Comparison of ENCODE assay signal across 8 cellular contexts in the genomic region with DNA sequence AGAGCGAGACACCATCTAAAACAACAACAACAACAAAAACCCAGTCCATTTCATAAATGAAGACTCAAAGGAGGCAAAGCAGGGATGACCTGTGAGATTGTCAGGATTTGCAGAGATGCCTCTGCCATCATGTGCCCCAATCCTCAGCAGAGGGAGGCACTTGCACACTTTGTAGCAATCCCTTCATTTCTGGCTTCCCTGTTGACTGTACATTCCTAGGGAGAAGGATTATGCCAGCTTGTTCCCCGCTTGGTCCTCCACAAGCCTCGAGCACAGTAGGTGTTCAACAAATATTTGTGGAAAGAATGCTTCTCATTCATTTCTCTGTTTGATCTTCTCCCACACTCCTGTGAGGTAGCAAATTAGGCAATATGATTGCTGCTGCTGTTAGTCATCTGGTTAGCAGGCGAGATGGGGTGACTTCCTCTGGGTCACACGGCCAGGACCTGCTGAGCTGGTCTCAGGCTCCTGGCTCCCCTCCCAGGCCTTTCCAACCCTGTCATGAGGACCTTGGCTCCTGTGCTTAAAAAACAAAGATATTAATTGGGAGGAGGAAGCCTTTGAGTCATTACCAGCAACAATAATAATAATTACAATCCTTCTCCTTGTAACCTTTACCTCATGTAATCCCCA. TPM values are rescaled to one million over a fixed set of nuclear protein-coding genes. Genes with fewer than 3 reads are reported as not detected.
A peak's percentile ranks its signal among the peaks of the same experiment; 100 is the strongest.
DNase-seq lines count a peak whose midpoint lies in the region; ATAC-seq and TF ChIP-seq lines count a peak whose summit lies in the region.

No MANE protein-coding gene starts in this region.

- H3K27ac ChIP-seq in tibial artery: no peak overlapping the region

- no peak overlapping the region for H3K4me3 ChIP-seq in tibial artery

- no peaks in the 10 kb centered on the region for H3K27me3 ChIP-seq in tibial artery

- H3K27me3 Mint-ChIP-seq in HFFc6 (ENCODE audit: insufficient read depth): peaks cover 13% of the 10 kb centered on the region
- H3K27me3 Mint-ChIP-seq in activated T-helper 17 cell treated with anti-CD3 and anti-CD28 coated beads, Interleukin-2, amount 50 U/mL, for 72 hours: no peaks in the 10 kb centered on the region

- H3K9me3 ChIP-seq in tibial artery: no peaks in the 10 kb centered on the region

- no peaks in the 10 kb centered on the region for H3K36me3 ChIP-seq in tibial artery

- peak; percentile 88 for ATAC-seq in activated T-helper 17 cell treated with anti-CD3 and anti-CD28 coated beads, Interleukin-2, amount 50 U/mL, for 72 hours (replicated peaks)
- no peak for ATAC-seq in GM18505 (IDR thresholded peaks at IDR 0.05; ENCODE audit: unreplicated experiment)

- TF ChIP-seq CTCF in HFFc6 (IDR thresholded peaks at IDR 0.05): peak; percentile 32
- no peak for TF ChIP-seq CTCF in tibial artery (IDR thresholded peaks at IDR 0.05)

- peak overlapping the region; percentile 31; the same call in 1 of the 2 replicates for H3K4me3 Mint-ChIP-seq in HFFc6
- H3K4me3 Mint-ChIP-seq in activated T-helper 17 cell treated with anti-CD3 and anti-CD28 coated beads, Interleukin-2, amount 50 U/mL, for 72 hours: no peak overlapping the region

- H3K9me3 Mint-ChIP-seq in HFFc6: no peaks in the 10 kb centered on the region
- no peaks in the 10 kb centered on the region for H3K9me3 Mint-ChIP-seq in activated T-helper 17 cell treated with anti-CD3 and anti-CD28 coated beads, Interleukin-2, amount 50 U/mL, for 72 hours

- H3K4me1 ChIP-seq in tibial artery: peaks cover 0 to 31% (median 20%) of the 10 kb centered on the region in 4 donors

- in situ Hi-C loops in ACHN (cut with HindIII; ENCODE audit: low pct_ligation_motif_present, low pct_unique_long_range_greater_than_20kb, low sequenced_read_pairs): no loop called here

- no peak for TF ChIP-seq POLR2A in GM18505 (IDR thresholded peaks at IDR 0.05; ENCODE audit: borderline replicate concordance, extremely low read depth, insufficient read depth, insufficient read length)

- peak overlapping the region; percentile 68 for H3K27ac Mint-ChIP-seq in HFFc6
- no peak overlapping the region for H3K27ac Mint-ChIP-seq in activated T-helper 17 cell treated with anti-CD3 and anti-CD28 coated beads, Interleukin-2, amount 50 U/mL, for 72 hours

- DNase-seq in ACHN: peak; percentile 85
- DNase-seq in HFFc6: peak; percentile 83
- peak; percentile 98 for DNase-seq in iris pigment epithelial cell (ENCODE audit: low read depth)
- DNase-seq in tibial artery: peak; percentile 79 to 81
- DNase-seq in SHP77 treated with DMSO at 0.1 percent for 48 hours (lab: John Stamatoyannopoulos, UW): no peak
- DNase-seq in stimulated activated naive CD4-positive, alpha-beta T cell treated with Interleukin-2 at 50 U/mL for 16 hours (lab: John Stamatoyannopoulos, UW): no peak

- H3K36me3 Mint-ChIP-seq in HFFc6 (ENCODE audit: low read depth): no peaks in the 10 kb centered on the region
- H3K36me3 Mint-ChIP-seq in activated T-helper 17 cell treated with anti-CD3 and anti-CD28 coated beads, Interleukin-2, amount 50 U/mL, for 72 hours (ENCODE audit: low read depth): no peaks in the 10 kb centered on the region

- intact Hi-C loops in tibial artery (cut with DNase I; ENCODE audit: low total_unique reads): no loop called here

- peaks cover 38% of the 10 kb centered on the region for H3K4me1 Mint-ChIP-seq in HFFc6 (ENCODE audit: low read depth)
- H3K4me1 Mint-ChIP-seq in activated T-helper 17 cell treated with anti-CD3 and anti-CD28 coated beads, Interleukin-2, amount 50 U/mL, for 72 hours: peaks cover 15% of the 10 kb centered on the region

RNA-seq across cellular contexts. Expression of gene LIF, which starts 34.1 kb away (rescaled TPM):
- 1 to 10 TPM in 4 of 6 experiments, under 1 TPM in 2; 0.40 to 2.2 (median 1.1) TPM for total RNA-seq in HFFc6 (2021; fragmentation: NEBNext Ultra II Directional; extraction: Animal tissue kit (Norgen Biotek cat#: 25700))
- 100 to 1,000 TPM; 175 to 300 TPM for total RNA-seq in activated T-helper 17 cell treated with anti-CD3 and anti-CD28 coated beads, Interleukin-2, amount 50 U/mL, for 72 hours

RNA-seq across cellular contexts. Expression of gene OSM, which starts 54.2 kb away (rescaled TPM):
- not detected for total RNA-seq in HFFc6 (2021; fragmentation: NEBNext Ultra II Directional; extraction: Animal tissue kit (Norgen Biotek cat#: 25700))
- total RNA-seq in activated T-helper 17 cell treated with anti-CD3 and anti-CD28 coated beads, Interleukin-2, amount 50 U/mL, for 72 hours: 10 to 100 TPM; 41.1 to 88.6 TPM

Comparison
In these comparisons a context has a peak if more than half of its experiments do, and no peak if none do; other contexts are left out.
1. DNase-seq: peak in ACHN (single experiment), HFFc6 (single experiment), iris pigment epithelial cell (single experiment) and tibial artery (2 of 2); none in SHP77 treated with DMSO at 0.1 percent for 48 hours (single experiment) and stimulated activated naive CD4-positive, alpha-beta T cell treated with Interleukin-2 at 50 U/mL for 16 hours (single experiment).
2. RNA of gene LIF, which starts 34.1 kb away (total RNA-seq): 175 to 300 TPM in activated T-helper 17 cell treated with anti-CD3 and anti-CD28 coated beads, Interleukin-2, amount 50 U/mL, for 72 hours; 0.40 to 2.2 TPM in HFFc6; every median in the first group is over 10 times any median in the second.
3. RNA of gene OSM, which starts 54.2 kb away (total RNA-seq): 41.1 to 88.6 TPM in activated T-helper 17 cell treated with anti-CD3 and anti-CD28 coated beads, Interleukin-2, amount 50 U/mL, for 72 hours; not detected in HFFc6; every median in the first group is over 10 times any median in the second.